Comparison of ENCODE assay signal across 27 cellular contexts in genomic region chr9:10447036-10447435, GRCh38.
"Had no signal": no experiment of that assay in that cellular context is flagged by ENCODE, and none has a peak within 500 bp of the region (broad histone marks: within the 10 kb centered on the region; RNA-seq: fewer than 3 reads in every experiment).

No MANE protein-coding gene starts in this region.

- H3K4me1 Mint-ChIP-seq: immature natural killer cell; naive B cell; natural killer cell; stimulated activated naive B cell treated with anti-CD40 and anti-IgM and Interleukin-4, amounts not matched to agents 10 μg/mL and 1 μg/mL and 100 μg/mL, for 72 hours had no signal

- H3K36me3 Mint-ChIP-seq: mesothelial cell of epicardium; naive B cell; natural killer cell; stimulated activated naive B cell treated with anti-CD40 and anti-IgM and Interleukin-4, amounts not matched to agents 10 μg/mL and 1 μg/mL and 100 μg/mL, for 72 hours had no signal

- H3K27ac Mint-ChIP-seq: immature natural killer cell; mesothelial cell of epicardium; naive B cell; natural killer cell; progenitor cell of endocrine pancreas; stimulated activated naive B cell treated with anti-CD40 and anti-IgM and Interleukin-4, amounts not matched to agents 10 μg/mL and 1 μg/mL and 100 μg/mL, for 72 hours had no signal

- H3K27me3 ChIP-seq: left lung, ovary, right atrium auricular region, stomach, testis, thyroid gland, transverse colon, upper lobe of left lung, vagina had no signal

- H3K27me3 Mint-ChIP-seq: naive B cell; progenitor cell of endocrine pancreas; stimulated activated naive B cell treated with anti-CD40 and anti-IgM and Interleukin-4, amounts not matched to agents 10 μg/mL and 1 μg/mL and 100 μg/mL, for 72 hours had no signal

- H3K4me3 ChIP-seq: left lung, lower lobe of right lung, ovary, right atrium auricular region, skin epidermis, stomach, testis, thyroid gland, transverse colon, upper lobe of left lung, vagina had no signal

- H3K27ac ChIP-seq: left lung, lower lobe of right lung, ovary, right atrium auricular region, skin epidermis, stomach, testis, thyroid gland, transverse colon, upper lobe of left lung, vagina had no signal

- H3K4me1 ChIP-seq: left lung, lower lobe of right lung, right atrium auricular region, stomach, testis, transverse colon, upper lobe of left lung, vagina had no signal

- ATAC-seq: left colon; left lung; lower lobe of right lung; natural killer cell; sciatic nerve; stimulated activated naive B cell treated with anti-CD40 and anti-IgM and Interleukin-4, amounts not matched to agents 10 μg/mL and 1 μg/mL and 100 μg/mL, for 72 hours; stimulated activated naive CD8-positive, alpha-beta T cell treated with anti-CD3 and anti-CD28 coated beads, Interleukin-15, Interleukin-2, amounts not matched to agents 100 U/mL and 50 U/mL, for 24 hours had no signal

- H3K4me3 Mint-ChIP-seq: immature natural killer cell; mesothelial cell of epicardium; naive B cell; natural killer cell; stimulated activated naive B cell treated with anti-CD40 and anti-IgM and Interleukin-4, amounts not matched to agents 10 μg/mL and 1 μg/mL and 100 μg/mL, for 72 hours had no signal

- DNase-seq: immature natural killer cell; kidney; left colon; left lung; lower lobe of right lung; mammary epithelial cell; mesenchymal stem cell; naive B cell; natural killer cell; ovary; stimulated activated CD4-positive, alpha-beta T cell treated with anti-CD3 and anti-CD28 coated beads, Interleukin-12 subunit alpha, Interleukin-12 subunit beta, amount 100 ng/mL, for 4 hours; stimulated activated CD4-positive, alpha-beta T cell treated with anti-CD3 and anti-CD28 coated beads, Interleukin-15, amount 100 ng/mL, for 24 hours; stimulated activated CD4-positive, alpha-beta T cell treated with anti-CD3 and anti-CD28 coated beads, Interleukin-2, amount 100 ng/mL, for 24 hours; stimulated activated CD4-positive, alpha-beta T cell treated with anti-CD3 and anti-CD28 coated beads, Interleukin-4, amount 100 ng/mL, for 1 hour; stimulated activated naive B cell treated with anti-CD40 and anti-IgM and Interleukin-4, amounts not matched to agents 10 μg/mL and 1 μg/mL and 100 μg/mL, for 72 hours; stimulated activated naive CD8-positive, alpha-beta T cell treated with anti-CD3 and anti-CD28 coated beads, Interleukin-15, Interleukin-2, amounts not matched to agents 100 U/mL and 50 U/mL, for 24 hours; stomach; testis; thyroid gland; transverse colon; upper lobe of left lung had no signal

- H3K36me3 ChIP-seq: left lung, lower lobe of right lung, ovary, right atrium auricular region, stomach, thyroid gland, transverse colon, upper lobe of left lung, vagina had no signal

- H3K9me3 ChIP-seq: lower lobe of right lung, ovary, right atrium auricular region, testis, thyroid gland, transverse colon, upper lobe of left lung, vagina had no signal
